1 cellular context compared by ENCODE assay signal in the genomic region with DNA sequence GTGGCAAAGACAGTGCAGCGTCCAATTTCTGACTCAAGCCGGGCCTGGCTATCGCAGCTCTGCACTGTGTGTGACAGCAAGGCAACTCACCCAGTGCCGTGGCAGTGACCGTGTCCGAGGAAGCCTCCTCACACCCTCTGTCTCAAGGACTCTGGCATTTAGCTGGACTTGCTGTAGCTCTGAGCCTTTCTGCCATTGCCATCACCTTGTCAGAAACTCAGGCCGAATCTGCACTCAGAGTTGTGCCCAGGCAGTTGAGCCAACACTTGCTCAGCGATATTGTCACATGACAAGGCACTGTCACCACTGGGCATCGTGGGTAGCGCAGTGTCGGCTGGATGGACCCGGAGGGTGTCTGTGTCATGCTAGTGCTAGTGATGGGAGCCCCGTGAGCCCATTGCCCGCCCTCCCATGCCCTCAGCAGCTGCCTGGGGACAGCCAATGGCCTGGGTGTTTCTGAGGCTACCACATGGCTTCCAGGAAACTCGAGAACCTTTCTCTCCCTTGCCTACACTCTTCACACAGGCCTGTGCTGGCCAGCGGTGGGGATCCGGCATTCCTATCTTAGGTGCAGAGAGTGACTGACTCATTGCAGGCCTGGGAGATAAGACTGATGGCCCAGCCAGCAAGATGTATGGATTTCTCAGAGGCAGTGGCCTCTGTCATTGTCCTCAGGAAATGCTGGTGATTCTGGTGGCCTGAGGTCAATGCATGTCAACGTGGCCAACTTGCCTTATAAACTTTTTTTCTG.
A peak's percentile ranks its signal among the peaks of the same experiment; 100 is the strongest.
TF ChIP-seq lines count a peak whose summit lies in the region.

No MANE protein-coding gene starts in this region.

TF ChIP-seq in K562, 482 proteins besides CTCF, POLR2A, EP300 and RAD21 (continued from another document and continues in another):
- TF ChIP-seq, protein P1, sequence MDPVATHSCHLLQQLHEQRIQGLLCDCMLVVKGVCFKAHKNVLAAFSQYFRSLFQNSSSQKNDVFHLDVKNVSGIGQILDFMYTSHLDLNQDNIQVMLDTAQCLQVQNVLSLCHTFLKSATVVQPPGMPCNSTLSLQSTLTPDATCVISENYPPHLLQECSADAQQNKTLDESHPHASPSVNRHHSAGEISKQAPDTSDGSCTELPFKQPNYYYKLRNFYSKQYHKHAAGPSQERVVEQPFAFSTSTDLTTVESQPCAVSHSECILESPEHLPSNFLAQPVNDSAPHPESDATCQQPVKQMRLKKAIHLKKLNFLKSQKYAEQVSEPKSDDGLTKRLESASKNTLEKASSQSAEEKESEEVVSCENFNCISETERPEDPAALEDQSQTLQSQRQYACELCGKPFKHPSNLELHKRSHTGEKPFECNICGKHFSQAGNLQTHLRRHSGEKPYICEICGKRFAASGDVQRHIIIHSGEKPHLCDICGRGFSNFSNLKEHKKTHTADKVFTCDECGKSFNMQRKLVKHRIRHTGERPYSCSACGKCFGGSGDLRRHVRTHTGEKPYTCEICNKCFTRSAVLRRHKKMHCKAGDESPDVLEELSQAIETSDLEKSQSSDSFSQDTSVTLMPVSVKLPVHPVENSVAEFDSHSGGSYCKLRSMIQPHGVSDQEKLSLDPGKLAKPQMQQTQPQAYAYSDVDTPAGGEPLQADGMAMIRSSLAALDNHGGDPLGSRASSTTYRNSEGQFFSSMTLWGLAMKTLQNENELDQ (CRISPR knock-in tag; IDR thresholded peaks at IDR 0.05; ENCODE audit: borderline replicate concordance), result no peak
- TF ChIP-seq TCF3 (CRISPR knock-in tag; IDR thresholded peaks at IDR 0.05) (peak; percentile 91), HNRNPL (IDR thresholded peaks at IDR 0.05; ENCODE audit: low read depth, low read length) (no peak), ZNF224 (CRISPR knock-in tag; IDR thresholded peaks at IDR 0.05) (no peak), ZNF778 (CRISPR knock-in tag; IDR thresholded peaks at IDR 0.05) (no peak), ZNF121 (CRISPR knock-in tag; conservative IDR thresholded peaks at IDR 0.05) (no peak), ARNT (IDR thresholded peaks at IDR 0.05) (peak in 1 of 2 experiments; percentile 75; a peak in 1 of 4 replicates), RBM39 (optimal IDR thresholded peaks at IDR 0.05; ENCODE audit: low read depth, low read length) (no peak), C11orf30 (IDR thresholded peaks at IDR 0.05; ENCODE audit: low read depth) (peak; percentile 83), SIN3A (IDR thresholded peaks at IDR 0.05; ENCODE audit: borderline replicate concordance in 2 of 2, control insufficient read depth in 1 of 2, low read depth in 2 of 2, low read length in 2 of 2) (0 out of 4 replicates have a peak, but pooled peaks of 1 of the 2 experiments have one; percentile 22), TRIM28 (IDR thresholded peaks at IDR 0.05) (no peak), TAL1 (IDR thresholded peaks at IDR 0.05) (peak; percentile 77), ZNF785 (CRISPR knock-in tag; IDR thresholded peaks at IDR 0.05) (no peak), RFX5 (IDR thresholded peaks at IDR 0.05; ENCODE audit: low read depth, low read length) (no peak), XRCC4 (IDR thresholded peaks at IDR 0.05; ENCODE audit: extremely low read depth, insufficient read depth, insufficient read length) (no peak), HMG20A (CRISPR knock-in tag; conservative IDR thresholded peaks at IDR 0.05) (no peak), CSDE1 (IDR thresholded peaks at IDR 0.05) (no peak; a peak in 1 of 4 replicates), CHD4 (IDR thresholded peaks at IDR 0.05; ENCODE audit: insufficient read depth, insufficient replicate concordance, low read depth, low read length, poor library complexity, severe bottlenecking) (no peak), GTF2E2 (tag; IDR thresholded peaks at IDR 0.05) (no peak), CREBBP (IDR thresholded peaks at IDR 0.05; ENCODE audit: low read depth, low read length) (no peak), ZZZ3 (IDR thresholded peaks at IDR 0.05) (no peak), RBM14 (IDR thresholded peaks at IDR 0.05; ENCODE audit: borderline replicate concordance, insufficient read depth, low read depth, low read length) (no peak), HOXB6 (CRISPR knock-in tag; IDR thresholded peaks at IDR 0.05; ENCODE audit: borderline replicate concordance) (no peak), PCBP1 (IDR thresholded peaks at IDR 0.05; ENCODE audit: low read depth, low read length, poor library complexity, severe bottlenecking) (no peak), FOXA1 (IDR thresholded peaks at IDR 0.05; ENCODE audit: borderline replicate concordance) (no peak), NCOR1 (IDR thresholded peaks at IDR 0.05) (peak; percentile 87), MEIS2 (IDR thresholded peaks at IDR 0.05; ENCODE audit: partially characterized antibody) (peak; percentile 95), RBM34 (IDR thresholded peaks at IDR 0.05; ENCODE audit: borderline replicate concordance, insufficient read depth, low read length) (no peak), CAMTA2 (CRISPR knock-in tag; conservative IDR thresholded peaks at IDR 0.05) (no peak), NFIC (IDR thresholded peaks at IDR 0.05) (peak; percentile 70), ZNF384 (IDR thresholded peaks at IDR 0.05; ENCODE audit: low read depth, low read length) (no peak), ILK (tag; IDR thresholded peaks at IDR 0.05; ENCODE audit: borderline replicate concordance, low read depth) (no peak), ZNF174 (CRISPR knock-in tag; IDR thresholded peaks at IDR 0.05) (no peak), LARP7 (IDR thresholded peaks at IDR 0.05) (no peak)
- TF ChIP-seq, protein P2, sequence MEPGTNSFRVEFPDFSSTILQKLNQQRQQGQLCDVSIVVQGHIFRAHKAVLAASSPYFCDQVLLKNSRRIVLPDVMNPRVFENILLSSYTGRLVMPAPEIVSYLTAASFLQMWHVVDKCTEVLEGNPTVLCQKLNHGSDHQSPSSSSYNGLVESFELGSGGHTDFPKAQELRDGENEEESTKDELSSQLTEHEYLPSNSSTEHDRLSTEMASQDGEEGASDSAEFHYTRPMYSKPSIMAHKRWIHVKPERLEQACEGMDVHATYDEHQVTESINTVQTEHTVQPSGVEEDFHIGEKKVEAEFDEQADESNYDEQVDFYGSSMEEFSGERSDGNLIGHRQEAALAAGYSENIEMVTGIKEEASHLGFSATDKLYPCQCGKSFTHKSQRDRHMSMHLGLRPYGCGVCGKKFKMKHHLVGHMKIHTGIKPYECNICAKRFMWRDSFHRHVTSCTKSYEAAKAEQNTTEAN (CRISPR knock-in tag; IDR thresholded peaks at IDR 0.05), result no peak
- TF ChIP-seq, protein P3, sequence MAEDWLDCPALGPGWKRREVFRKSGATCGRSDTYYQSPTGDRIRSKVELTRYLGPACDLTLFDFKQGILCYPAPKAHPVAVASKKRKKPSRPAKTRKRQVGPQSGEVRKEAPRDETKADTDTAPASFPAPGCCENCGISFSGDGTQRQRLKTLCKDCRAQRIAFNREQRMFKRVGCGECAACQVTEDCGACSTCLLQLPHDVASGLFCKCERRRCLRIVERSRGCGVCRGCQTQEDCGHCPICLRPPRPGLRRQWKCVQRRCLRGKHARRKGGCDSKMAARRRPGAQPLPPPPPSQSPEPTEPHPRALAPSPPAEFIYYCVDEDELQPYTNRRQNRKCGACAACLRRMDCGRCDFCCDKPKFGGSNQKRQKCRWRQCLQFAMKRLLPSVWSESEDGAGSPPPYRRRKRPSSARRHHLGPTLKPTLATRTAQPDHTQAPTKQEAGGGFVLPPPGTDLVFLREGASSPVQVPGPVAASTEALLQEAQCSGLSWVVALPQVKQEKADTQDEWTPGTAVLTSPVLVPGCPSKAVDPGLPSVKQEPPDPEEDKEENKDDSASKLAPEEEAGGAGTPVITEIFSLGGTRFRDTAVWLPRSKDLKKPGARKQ (CRISPR knock-in tag; IDR thresholded peaks at IDR 0.05), result no peak
- TF ChIP-seq, protein P4, sequence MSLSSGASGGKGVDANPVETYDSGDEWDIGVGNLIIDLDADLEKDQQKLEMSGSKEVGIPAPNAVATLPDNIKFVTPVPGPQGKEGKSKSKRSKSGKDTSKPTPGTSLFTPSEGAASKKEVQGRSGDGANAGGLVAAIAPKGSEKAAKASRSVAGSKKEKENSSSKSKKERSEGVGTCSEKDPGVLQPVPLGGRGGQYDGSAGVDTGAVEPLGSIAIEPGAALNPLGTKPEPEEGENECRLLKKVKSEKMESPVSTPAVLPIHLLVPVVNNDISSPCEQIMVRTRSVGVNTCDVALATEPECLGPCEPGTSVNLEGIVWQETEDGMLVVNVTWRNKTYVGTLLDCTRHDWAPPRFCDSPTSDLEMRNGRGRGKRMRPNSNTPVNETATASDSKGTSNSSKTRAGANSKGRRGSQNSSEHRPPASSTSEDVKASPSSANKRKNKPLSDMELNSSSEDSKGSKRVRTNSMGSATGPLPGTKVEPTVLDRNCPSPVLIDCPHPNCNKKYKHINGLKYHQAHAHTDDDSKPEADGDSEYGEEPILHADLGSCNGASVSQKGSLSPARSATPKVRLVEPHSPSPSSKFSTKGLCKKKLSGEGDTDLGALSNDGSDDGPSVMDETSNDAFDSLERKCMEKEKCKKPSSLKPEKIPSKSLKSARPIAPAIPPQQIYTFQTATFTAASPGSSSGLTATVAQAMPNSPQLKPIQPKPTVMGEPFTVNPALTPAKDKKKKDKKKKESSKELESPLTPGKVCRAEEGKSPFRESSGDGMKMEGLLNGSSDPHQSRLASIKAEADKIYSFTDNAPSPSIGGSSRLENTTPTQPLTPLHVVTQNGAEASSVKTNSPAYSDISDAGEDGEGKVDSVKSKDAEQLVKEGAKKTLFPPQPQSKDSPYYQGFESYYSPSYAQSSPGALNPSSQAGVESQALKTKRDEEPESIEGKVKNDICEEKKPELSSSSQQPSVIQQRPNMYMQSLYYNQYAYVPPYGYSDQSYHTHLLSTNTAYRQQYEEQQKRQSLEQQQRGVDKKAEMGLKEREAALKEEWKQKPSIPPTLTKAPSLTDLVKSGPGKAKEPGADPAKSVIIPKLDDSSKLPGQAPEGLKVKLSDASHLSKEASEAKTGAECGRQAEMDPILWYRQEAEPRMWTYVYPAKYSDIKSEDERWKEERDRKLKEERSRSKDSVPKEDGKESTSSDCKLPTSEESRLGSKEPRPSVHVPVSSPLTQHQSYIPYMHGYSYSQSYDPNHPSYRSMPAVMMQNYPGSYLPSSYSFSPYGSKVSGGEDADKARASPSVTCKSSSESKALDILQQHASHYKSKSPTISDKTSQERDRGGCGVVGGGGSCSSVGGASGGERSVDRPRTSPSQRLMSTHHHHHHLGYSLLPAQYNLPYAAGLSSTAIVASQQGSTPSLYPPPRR (CRISPR knock-in tag; IDR thresholded peaks at IDR 0.05; ENCODE audit: borderline replicate concordance), result no peak
- TF ChIP-seq, protein P5, sequence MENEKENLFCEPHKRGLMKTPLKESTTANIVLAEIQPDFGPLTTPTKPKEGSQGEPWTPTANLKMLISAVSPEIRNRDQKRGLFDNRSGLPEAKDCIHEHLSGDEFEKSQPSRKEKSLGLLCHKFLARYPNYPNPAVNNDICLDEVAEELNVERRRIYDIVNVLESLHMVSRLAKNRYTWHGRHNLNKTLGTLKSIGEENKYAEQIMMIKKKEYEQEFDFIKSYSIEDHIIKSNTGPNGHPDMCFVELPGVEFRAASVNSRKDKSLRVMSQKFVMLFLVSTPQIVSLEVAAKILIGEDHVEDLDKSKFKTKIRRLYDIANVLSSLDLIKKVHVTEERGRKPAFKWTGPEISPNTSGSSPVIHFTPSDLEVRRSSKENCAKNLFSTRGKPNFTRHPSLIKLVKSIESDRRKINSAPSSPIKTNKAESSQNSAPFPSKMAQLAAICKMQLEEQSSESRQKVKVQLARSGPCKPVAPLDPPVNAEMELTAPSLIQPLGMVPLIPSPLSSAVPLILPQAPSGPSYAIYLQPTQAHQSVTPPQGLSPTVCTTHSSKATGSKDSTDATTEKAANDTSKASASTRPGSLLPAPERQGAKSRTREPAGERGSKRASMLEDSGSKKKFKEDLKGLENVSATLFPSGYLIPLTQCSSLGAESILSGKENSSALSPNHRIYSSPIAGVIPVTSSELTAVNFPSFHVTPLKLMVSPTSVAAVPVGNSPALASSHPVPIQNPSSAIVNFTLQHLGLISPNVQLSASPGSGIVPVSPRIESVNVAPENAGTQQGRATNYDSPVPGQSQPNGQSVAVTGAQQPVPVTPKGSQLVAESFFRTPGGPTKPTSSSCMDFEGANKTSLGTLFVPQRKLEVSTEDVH (IDR thresholded peaks at IDR 0.05; ENCODE audit: low read depth, partially characterized antibody), result no peak
- TF ChIP-seq, protein P6, sequence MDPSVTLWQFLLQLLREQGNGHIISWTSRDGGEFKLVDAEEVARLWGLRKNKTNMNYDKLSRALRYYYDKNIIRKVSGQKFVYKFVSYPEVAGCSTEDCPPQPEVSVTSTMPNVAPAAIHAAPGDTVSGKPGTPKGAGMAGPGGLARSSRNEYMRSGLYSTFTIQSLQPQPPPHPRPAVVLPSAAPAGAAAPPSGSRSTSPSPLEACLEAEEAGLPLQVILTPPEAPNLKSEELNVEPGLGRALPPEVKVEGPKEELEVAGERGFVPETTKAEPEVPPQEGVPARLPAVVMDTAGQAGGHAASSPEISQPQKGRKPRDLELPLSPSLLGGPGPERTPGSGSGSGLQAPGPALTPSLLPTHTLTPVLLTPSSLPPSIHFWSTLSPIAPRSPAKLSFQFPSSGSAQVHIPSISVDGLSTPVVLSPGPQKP (CRISPR knock-in tag; IDR thresholded peaks at IDR 0.05), result no peak
- TF ChIP-seq, protein P7, sequence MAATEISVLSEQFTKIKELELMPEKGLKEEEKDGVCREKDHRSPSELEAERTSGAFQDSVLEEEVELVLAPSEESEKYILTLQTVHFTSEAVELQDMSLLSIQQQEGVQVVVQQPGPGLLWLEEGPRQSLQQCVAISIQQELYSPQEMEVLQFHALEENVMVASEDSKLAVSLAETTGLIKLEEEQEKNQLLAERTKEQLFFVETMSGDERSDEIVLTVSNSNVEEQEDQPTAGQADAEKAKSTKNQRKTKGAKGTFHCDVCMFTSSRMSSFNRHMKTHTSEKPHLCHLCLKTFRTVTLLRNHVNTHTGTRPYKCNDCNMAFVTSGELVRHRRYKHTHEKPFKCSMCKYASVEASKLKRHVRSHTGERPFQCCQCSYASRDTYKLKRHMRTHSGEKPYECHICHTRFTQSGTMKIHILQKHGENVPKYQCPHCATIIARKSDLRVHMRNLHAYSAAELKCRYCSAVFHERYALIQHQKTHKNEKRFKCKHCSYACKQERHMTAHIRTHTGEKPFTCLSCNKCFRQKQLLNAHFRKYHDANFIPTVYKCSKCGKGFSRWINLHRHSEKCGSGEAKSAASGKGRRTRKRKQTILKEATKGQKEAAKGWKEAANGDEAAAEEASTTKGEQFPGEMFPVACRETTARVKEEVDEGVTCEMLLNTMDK (IDR thresholded peaks at IDR 0.05; ENCODE audit: borderline replicate concordance, insufficient read depth, low read depth, low read length, poor library complexity, severe bottlenecking), result no peak
- TF ChIP-seq, protein P8, sequence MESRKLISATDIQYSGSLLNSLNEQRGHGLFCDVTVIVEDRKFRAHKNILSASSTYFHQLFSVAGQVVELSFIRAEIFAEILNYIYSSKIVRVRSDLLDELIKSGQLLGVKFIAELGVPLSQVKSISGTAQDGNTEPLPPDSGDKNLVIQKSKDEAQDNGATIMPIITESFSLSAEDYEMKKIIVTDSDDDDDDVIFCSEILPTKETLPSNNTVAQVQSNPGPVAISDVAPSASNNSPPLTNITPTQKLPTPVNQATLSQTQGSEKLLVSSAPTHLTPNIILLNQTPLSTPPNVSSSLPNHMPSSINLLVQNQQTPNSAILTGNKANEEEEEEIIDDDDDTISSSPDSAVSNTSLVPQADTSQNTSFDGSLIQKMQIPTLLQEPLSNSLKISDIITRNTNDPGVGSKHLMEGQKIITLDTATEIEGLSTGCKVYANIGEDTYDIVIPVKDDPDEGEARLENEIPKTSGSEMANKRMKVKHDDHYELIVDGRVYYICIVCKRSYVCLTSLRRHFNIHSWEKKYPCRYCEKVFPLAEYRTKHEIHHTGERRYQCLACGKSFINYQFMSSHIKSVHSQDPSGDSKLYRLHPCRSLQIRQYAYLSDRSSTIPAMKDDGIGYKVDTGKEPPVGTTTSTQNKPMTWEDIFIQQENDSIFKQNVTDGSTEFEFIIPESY (CRISPR knock-in tag; IDR thresholded peaks at IDR 0.05), result peak; percentile 87
